Comparison of ENCODE assay signal across 21 cellular contexts in the genomic region with DNA sequence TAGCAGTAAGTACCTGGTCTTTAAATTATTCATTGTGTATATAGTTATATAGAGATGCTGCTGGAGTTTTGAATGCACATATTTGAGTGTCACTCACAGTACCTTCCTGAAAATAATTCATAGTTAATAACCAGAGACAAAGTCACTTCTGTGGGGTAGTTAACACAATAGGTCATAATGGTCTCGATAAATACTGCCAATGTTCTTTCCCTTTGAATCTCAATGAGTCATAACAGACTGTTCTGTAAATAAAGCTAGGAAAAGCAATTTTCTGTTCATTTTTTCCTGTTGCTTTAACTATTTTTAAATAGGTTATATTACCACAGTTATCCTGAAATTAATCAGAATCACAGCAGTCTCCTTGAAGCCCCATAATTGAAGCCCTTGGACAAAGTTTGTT.
DNase-seq lines count a peak whose midpoint lies in the region; FAIRE-seq and TF ChIP-seq lines count a peak whose summit lies in the region.
"Had no signal": no experiment of that assay in that cellular context is flagged by ENCODE, and none has a peak within 500 bp of the region (broad histone marks: within the 10 kb centered on the region; RNA-seq: fewer than 3 reads in every experiment).

No MANE protein-coding gene starts in this region.

- no peak overlapping the region for H3K27ac Mint-ChIP-seq in CD14-positive monocyte
- H3K27ac Mint-ChIP-seq: activated naive CD4-positive, alpha-beta T cell treated with anti-CD3 and anti-CD28 coated beads, Interleukin-2, amount 50 U/mL, for 72 hours; CD4-positive, alpha-beta memory T cell; dendritic cell treated with granulocyte-macrophage colony-stimulating factor and Interleukin-4, amounts not matched to agents 40 ng/mL and 50 ng/mL, for 4 days; neural progenitor cell had no signal

- H3K4me3 Mint-ChIP-seq in CD14-positive monocyte, result no peak overlapping the region
- H3K4me3 Mint-ChIP-seq: CD4-positive, alpha-beta memory T cell; dendritic cell treated with granulocyte-macrophage colony-stimulating factor and Interleukin-4, amounts not matched to agents 40 ng/mL and 50 ng/mL, for 4 days; neural progenitor cell had no signal

- no peak overlapping the region for H3K4me3 ChIP-seq in AG10803 (ENCODE audit: low read length)
- no peak overlapping the region for H3K4me3 ChIP-seq in bronchial epithelial cell (ENCODE audit: low read depth, low read length)
- no peak overlapping the region for H3K4me3 ChIP-seq in brain microvascular endothelial cell (ENCODE audit: low read depth, low read length)
- H3K4me3 ChIP-seq in effector memory CD4-positive, alpha-beta T cell (ENCODE audit: insufficient read depth, low read depth, low read length, poor library complexity, severe bottlenecking), result no peak overlapping the region
- H3K4me3 ChIP-seq: neural progenitor cell had no signal

- H3K27me3 ChIP-seq in bronchial epithelial cell (ENCODE audit: control insufficient read depth, insufficient read depth, low read length) (no peaks in the 10 kb centered on the region), brain microvascular endothelial cell (replicated peaks) (no peaks in the 10 kb centered on the region)
- no peaks in the 10 kb centered on the region for H3K27me3 ChIP-seq in effector memory CD4-positive, alpha-beta T cell (replicated peaks; ENCODE audit: control insufficient read depth, insufficient read depth, low read length, poor library complexity, severe bottlenecking)
- H3K27me3 ChIP-seq: neural progenitor cell had no signal

- DNase-seq in AG10803 (ENCODE audit: low read depth) (peak; percentile 2), HT1080 (ENCODE audit: low read depth) (peak; percentile 13), bronchial epithelial cell (ENCODE audit: low read depth) (peak; percentile 22), brain microvascular endothelial cell (no peak), CD14-positive monocyte (ENCODE audit: low spot score) (no peak), NCI-H524 treated with DMSO at 0.1 percent for 48 hours (lab: John Stamatoyannopoulos, UW) (no peak)
- no peak for DNase-seq in effector memory CD4-positive, alpha-beta T cell
- DNase-seq: activated CD4-positive, CD25-positive, alpha-beta regulatory T cell; activated T-cell treated with anti-CD3 and anti-CD28 coated beads, Interleukin-2, amount 50 U/mL, for 48 hours; CD4-positive, alpha-beta memory T cell; DND-41; erythroblast; GOT3; left ventricle myocardium superior; NCI-H1436 treated with DMSO at 0.1 percent for 48 hours; NCI-H2171 treated with DMSO at 0.1 percent for 48 hours; NCI-H748 treated with DMSO at 0.1 percent for 48 hours had no signal

- no peaks in the 10 kb centered on the region for H3K27me3 Mint-ChIP-seq in CD14-positive monocyte (ENCODE audit: low read depth in 3 of 3)
- H3K27me3 Mint-ChIP-seq: CD4-positive, alpha-beta memory T cell; dendritic cell treated with granulocyte-macrophage colony-stimulating factor and Interleukin-4, amounts not matched to agents 40 ng/mL and 50 ng/mL, for 4 days had no signal

- in situ Hi-C loops in brain microvascular endothelial cell (cut with HindIII; ENCODE audit: low pct_ligation_motif_present, low sequenced_read_pairs), result no loop called here

- no peak overlapping the region for H3K27ac ChIP-seq in brain microvascular endothelial cell
- H3K27ac ChIP-seq in effector memory CD4-positive, alpha-beta T cell (ENCODE audit: insufficient read depth, low read length, poor library complexity, severe bottlenecking), result no peak overlapping the region
- H3K27ac ChIP-seq: neural progenitor cell had no signal

- intact Hi-C loops in CD14-positive monocyte (cut with micrococcal nuclease), result no loop called here

- no peaks in the 10 kb centered on the region for H3K9me3 Mint-ChIP-seq in CD14-positive monocyte
- H3K9me3 Mint-ChIP-seq: activated naive CD4-positive, alpha-beta T cell treated with anti-CD3 and anti-CD28 coated beads, Interleukin-2, amount 50 U/mL, for 72 hours; CD4-positive, alpha-beta memory T cell; dendritic cell treated with granulocyte-macrophage colony-stimulating factor and Interleukin-4, amounts not matched to agents 40 ng/mL and 50 ng/mL, for 4 days; neural progenitor cell had no signal

- no peaks in the 10 kb centered on the region for H3K9me3 ChIP-seq in effector memory CD4-positive, alpha-beta T cell (ENCODE audit: control insufficient read depth, low read length)

- H3K4me1 Mint-ChIP-seq in CD14-positive monocyte, result no peaks in the 10 kb centered on the region
- H3K4me1 Mint-ChIP-seq: neural progenitor cell had no signal

- H3K36me3 ChIP-seq in bronchial epithelial cell (ENCODE audit: control insufficient read depth, insufficient read depth, low read length), result no peaks in the 10 kb centered on the region
- no peaks in the 10 kb centered on the region for H3K36me3 ChIP-seq in brain microvascular endothelial cell (replicated peaks)
- H3K36me3 ChIP-seq in effector memory CD4-positive, alpha-beta T cell (ENCODE audit: control insufficient read depth, insufficient read depth, low read length), result peaks cover 13% of the 10 kb centered on the region

- peaks cover 33 to 37% of the 10 kb centered on the region in 2 donors for H3K36me3 Mint-ChIP-seq in CD14-positive monocyte

- TF ChIP-seq CTCF in AG10803 (conservative IDR thresholded peaks at IDR 0.05; ENCODE audit: low read length) (no peak), bronchial epithelial cell (IDR thresholded peaks at IDR 0.05; ENCODE audit: insufficient read depth, low read length, severe bottlenecking) (no peak), brain microvascular endothelial cell (IDR thresholded peaks at IDR 0.05; ENCODE audit: low read depth, low read length, missing control alignments) (no peak), CD14-positive monocyte (IDR thresholded peaks at IDR 0.05) (no peak)

- FAIRE-seq in bronchial epithelial cell (lab: Jason Lieb, UNC), result no peak
- FAIRE-seq in islet of Langerhans (lab: Jason Lieb, UNC), result peak; percentile 98

- no peaks in the 10 kb centered on the region for H3K4me1 ChIP-seq in effector memory CD4-positive, alpha-beta T cell (ENCODE audit: control insufficient read depth, insufficient read depth, low read length, poor library complexity, severe bottlenecking)

Comparison
In these comparisons a context has a peak if more than half of its experiments do, and no peak if none do; other contexts are left out.
1. DNase-seq: peak in AG10803 (single experiment), HT1080 (single experiment) and bronchial epithelial cell (single experiment); none in brain microvascular endothelial cell (single experiment), CD14-positive monocyte (single experiment), NCI-H524 treated with DMSO at 0.1 percent for 48 hours (single experiment) and effector memory CD4-positive, alpha-beta T cell (0 of 3).